1 cellular context compared by ENCODE assay signal in the genomic region with DNA sequence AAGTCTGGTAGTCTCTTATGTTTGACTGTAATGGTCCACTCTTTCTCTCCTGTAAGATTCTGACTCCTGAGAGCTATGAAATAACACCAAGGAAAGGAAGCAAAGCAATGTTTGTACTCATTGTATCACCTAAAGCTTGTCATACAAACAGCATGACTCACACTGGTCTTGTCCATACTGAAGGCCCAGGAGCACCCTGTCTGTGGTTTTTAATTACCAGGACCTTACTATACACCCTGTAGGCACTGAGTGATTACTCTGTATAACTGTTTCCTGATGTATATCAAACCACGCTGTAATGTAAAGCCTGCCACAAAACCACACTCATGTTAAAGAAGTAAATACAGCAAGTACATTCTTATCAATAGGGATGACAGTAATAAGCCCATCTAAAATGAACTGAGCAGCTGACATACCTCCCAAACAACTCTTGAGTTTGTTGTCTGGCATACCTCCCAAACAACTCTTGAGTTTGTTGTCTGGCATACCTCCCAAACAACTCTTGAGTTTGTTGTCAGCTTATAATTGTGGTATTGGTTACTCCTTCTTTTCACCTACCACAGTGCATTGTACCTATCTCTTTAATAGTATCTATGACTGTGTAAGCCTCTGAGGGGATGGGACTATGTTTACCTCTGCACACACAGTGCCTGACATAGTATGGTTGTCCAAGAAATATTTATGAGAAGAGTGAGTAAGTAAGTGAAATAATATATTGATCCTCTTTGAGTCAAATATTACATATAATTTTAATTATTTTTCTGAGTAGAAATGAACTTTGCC.
TF ChIP-seq lines count a peak whose summit lies in the region.

No MANE protein-coding gene starts in this region.

TF ChIP-seq in SK-N-SH, 30 proteins besides CTCF, POLR2A, EP300 and RAD21 (continued from another document):
- TF ChIP-seq, protein P1, sequence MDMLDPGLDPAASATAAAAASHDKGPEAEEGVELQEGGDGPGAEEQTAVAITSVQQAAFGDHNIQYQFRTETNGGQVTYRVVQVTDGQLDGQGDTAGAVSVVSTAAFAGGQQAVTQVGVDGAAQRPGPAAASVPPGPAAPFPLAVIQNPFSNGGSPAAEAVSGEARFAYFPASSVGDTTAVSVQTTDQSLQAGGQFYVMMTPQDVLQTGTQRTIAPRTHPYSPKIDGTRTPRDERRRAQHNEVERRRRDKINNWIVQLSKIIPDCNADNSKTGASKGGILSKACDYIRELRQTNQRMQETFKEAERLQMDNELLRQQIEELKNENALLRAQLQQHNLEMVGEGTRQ (IDR thresholded peaks at IDR 0.05; ENCODE audit: borderline replicate concordance, low read depth, low read length): no peak
- TF ChIP-seq SIN3A (IDR thresholded peaks at IDR 0.05; ENCODE audit: borderline replicate concordance, low read depth, low read length) (no peak), EZH2phosphoT487 (IDR thresholded peaks at IDR 0.05; ENCODE audit: borderline replicate concordance, low read depth) (no peak), RCOR1 (IDR thresholded peaks at IDR 0.05; ENCODE audit: low read length) (no peak), JUND (IDR thresholded peaks at IDR 0.05) (peak; percentile 40; the same call in 1 of the 2 replicates), SMC3 (IDR thresholded peaks at IDR 0.05; ENCODE audit: low read depth, low read length) (no peak)
